ENCODE assay signal across 8 cellular contexts in the genomic region with DNA sequence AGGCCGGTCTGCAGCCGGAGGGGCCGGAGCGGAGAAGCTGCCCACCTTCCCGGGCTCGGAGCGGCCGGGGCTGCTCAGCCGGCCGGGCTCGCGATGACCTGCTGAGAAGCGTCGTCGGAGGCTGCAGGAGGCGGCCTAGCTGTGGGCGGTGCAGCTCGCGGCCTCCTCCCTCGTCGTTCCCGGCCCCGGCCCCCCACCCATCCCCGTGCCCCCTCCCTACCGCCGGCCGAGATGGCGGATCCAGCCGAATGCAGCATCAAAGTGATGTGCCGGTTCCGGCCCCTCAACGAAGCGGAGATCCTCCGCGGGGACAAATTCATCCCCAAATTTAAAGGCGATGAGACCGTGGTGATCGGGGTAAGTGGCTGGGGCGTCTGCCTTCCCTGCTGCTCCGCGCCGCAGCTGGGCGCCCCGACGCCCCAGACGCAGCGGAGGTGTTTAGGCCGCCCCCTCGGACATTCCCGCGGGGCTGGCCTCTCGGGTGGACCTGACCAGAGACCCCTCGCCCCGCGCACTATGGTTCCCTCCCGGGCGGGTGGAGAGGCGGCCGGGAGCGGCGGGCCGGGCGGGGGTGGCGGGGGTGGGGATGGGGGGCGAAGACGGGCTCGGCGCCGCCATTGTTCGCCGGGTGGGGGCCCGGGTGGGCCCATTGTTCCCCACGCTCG. TPM values are rescaled to one million over a fixed set of nuclear protein-coding genes. Genes with fewer than 3 reads are reported as not detected.
A peak's percentile ranks its signal among the peaks of the same experiment; 100 is the strongest.
DNase-seq lines count a peak whose midpoint lies in the region; ATAC-seq, FAIRE-seq and TF ChIP-seq lines count a peak whose summit lies in the region.

No MANE protein-coding gene starts in this region.

- H3K4me3 ChIP-seq in ectodermal cell (ENCODE audit: insufficient read depth, low read depth, low read length) (peak overlapping the region; percentile 78), pancreas (peak overlapping the region; percentile 3 to 58 (median 28))

- H3K36me3 ChIP-seq in ectodermal cell (ENCODE audit: control insufficient read depth, insufficient read depth, low read length) (no peaks in the 10 kb centered on the region), pancreas (no peaks in the 10 kb centered on the region)

- peak; percentile 38 for DNase-seq in activated T-cell treated with anti-CD3 and anti-CD28 coated beads, Interleukin-2, amount 50 U/mL, for 1 hour
- DNase-seq in activated T-cell treated with anti-CD3 and anti-CD28 coated beads, Interleukin-2, amount 50 U/mL, for 48 hours: no peak
- DNase-seq in H9: no peak
- peak; percentile 77 for DNase-seq in NCI-H69 (lab: John Stamatoyannopoulos, UW)
- DNase-seq in pancreas: peak in 1 of 6 donors; percentile 24
- DNase-seq in glomerular visceral epithelial cell (ENCODE audit: extremely low spot score): no peak
- DNase-seq in NCI-H526 treated with DMSO at 0.1 percent for 48 hours (lab: John Stamatoyannopoulos, UW): no peak

- H3K27me3 ChIP-seq in H9 (ENCODE audit: insufficient read depth, low read length) (no peaks in the 10 kb centered on the region; the same call in 1 of the 2 replicates), ectodermal cell (ENCODE audit: control insufficient read depth, insufficient read depth, low read length, poor library complexity, severe bottlenecking) (peaks cover 13% of the 10 kb centered on the region), pancreas (peaks cover 0 to 9% (median 0%) of the 10 kb centered on the region in 4 donors)

- H4K20me1 ChIP-seq in H9 (ENCODE audit: control insufficient read depth, insufficient read depth, insufficient read length): no peaks in the 10 kb centered on the region

- H2AK5ac ChIP-seq in H9 (ENCODE audit: insufficient read length, low read length): no peak overlapping the region

- TF ChIP-seq CTCF in H9 (conservative IDR thresholded peaks at IDR 0.05) (no peak), pancreas (IDR thresholded peaks at IDR 0.05) (no peak)

- no peak for FAIRE-seq in pancreas (lab: Jason Lieb, UNC)

- H4K8ac ChIP-seq in H9 (replicated peaks; ENCODE audit: insufficient read length, low read depth, low read length): no peak overlapping the region

- peak overlapping the region; percentile 91 to 97 for H3K4me3 Mint-ChIP-seq in H9

- H2BK20ac ChIP-seq in H9 (ENCODE audit: low read depth, low read length, poor library complexity, severe bottlenecking): no peak overlapping the region

- H2BK120ac ChIP-seq in H9 (ENCODE audit: low read depth, low read length, poor library complexity, severe bottlenecking): no peak overlapping the region

- H2AFZ ChIP-seq in H9 (ENCODE audit: low read length): no peak overlapping the region

- peak; percentile 4 to 55 (median 18) for ATAC-seq in pancreas

- H4K91ac ChIP-seq in H9 (ENCODE audit: insufficient read length, low read depth, low read length): no peak overlapping the region

- H3K79me1 ChIP-seq in H9 (ENCODE audit: insufficient read depth, low read depth, low read length, poor library complexity, severe bottlenecking): no peaks in the 10 kb centered on the region

- H3K27ac ChIP-seq in H9 (ENCODE audit: insufficient read length, low read depth, low read length): no peak overlapping the region
- H3K27ac ChIP-seq in ectodermal cell (ENCODE audit: insufficient read depth, low read depth, low read length, poor library complexity, severe bottlenecking): no peak overlapping the region
- no peak overlapping the region for H3K27ac ChIP-seq in pancreas

- no CpG with 5 or more reads among the region's 74 CpGs for WGBS in H9 (ENCODE audit: extremely low coverage, insufficient read length, low lambda C conversion rate)
- 0% methylated on average over 73 to 74 of the region's 74 CpGs for WGBS in ectodermal cell, 2 experiments
- WGBS in pancreas, 2 donors: 2 to 4% methylated on average over 44 to 74 of the region's 74 CpGs

- no peak overlapping the region for H4K5ac ChIP-seq in H9 (ENCODE audit: insufficient read length, low read depth, low read length)

- no peak overlapping the region for H3K23ac ChIP-seq in H9 (ENCODE audit: insufficient read length, low read depth, low read length)

- no peak overlapping the region for H3K18ac ChIP-seq in H9 (ENCODE audit: insufficient read length, low read depth, low read length)

- H3K4me1 ChIP-seq in H9 (ENCODE audit: insufficient read depth, low read length) (peaks cover 3% of the 10 kb centered on the region; the same call in 1 of the 2 replicates), ectodermal cell (ENCODE audit: control insufficient read depth, insufficient read depth, low read length) (no peaks in the 10 kb centered on the region), pancreas (peaks cover 7 to 14% (median 12%) of the 10 kb centered on the region in 3 donors)

- peaks cover 4% of the 10 kb centered on the region for H3K23me2 ChIP-seq in H9 (ENCODE audit: insufficient read length, low read depth, low read length, poor library complexity, severe bottlenecking)

- no peak overlapping the region for H2BK12ac ChIP-seq in H9 (ENCODE audit: insufficient read length, low read depth, low read length)

- H3K9me3 ChIP-seq in H9 (ENCODE audit: control insufficient read depth, low read depth, low read length) (no peaks in the 10 kb centered on the region), ectodermal cell (ENCODE audit: control insufficient read depth, low read length) (no peaks in the 10 kb centered on the region), pancreas (no peaks in the 10 kb centered on the region)

- H3K56ac ChIP-seq in H9 (ENCODE audit: insufficient read length, low read depth, low read length): no peak overlapping the region

- intact Hi-C loops in pancreas (cut with DNase I): no loop called here

- peaks cover 5 to 12% of the 10 kb centered on the region in 2 experiments; a peak in 2 of 5 replicates for H3K9me3 Mint-ChIP-seq in H9

- H3K4me2 ChIP-seq in H9 (ENCODE audit: insufficient read depth, insufficient read length, low read length): peak overlapping the region; percentile 85

- peaks cover 40% of the 10 kb centered on the region for H3K27me3 Mint-ChIP-seq in H9 (ENCODE audit: low read depth)

- no peak overlapping the region for H3K27ac Mint-ChIP-seq in H9

- H3K4me1 Mint-ChIP-seq in H9: peaks cover 5 to 17% of the 10 kb centered on the region in 2 experiments

- H2BK15ac ChIP-seq in H9 (ENCODE audit: low read depth, low read length): no peak overlapping the region

- H3K36me3 Mint-ChIP-seq in H9 (ENCODE audit: insufficient read depth in 1 of 3, low read depth in 3 of 3): peaks cover 14 to 27% (median 21%) of the 10 kb centered on the region in 3 experiments

- no peak overlapping the region for H2BK5ac ChIP-seq in H9 (ENCODE audit: insufficient read length, low read length)

- H3K4ac ChIP-seq in H9 (ENCODE audit: low read depth, low read length): no peak overlapping the region

- H3K79me2 ChIP-seq in H9 (ENCODE audit: insufficient read depth, low read length): peaks cover 3% of the 10 kb centered on the region; the same call in 1 of the 2 replicates

- no peak overlapping the region for H3T11ph ChIP-seq in H9 (ENCODE audit: low read length)

- no peak overlapping the region for H3K9ac ChIP-seq in H9 (ENCODE audit: extremely low read depth, insufficient read length, low read length)

- H3K14ac ChIP-seq in H9 (ENCODE audit: insufficient read depth, low read length): 0 out of 2 replicates have a peak overlapping the region, but pooled peaks have one; percentile 2

RNA-seq across cellular contexts. Expression of gene KIF5C, which starts 0.5 kb away (rescaled TPM):
- total RNA-seq in H9 (2021) (52.9 TPM in 2 replicates), pancreas (1 to 10 TPM in 4 of 6 donors, under 1 TPM in 2; 0.88 to 5.7 (median 2.8) TPM)
- polyA plus RNA-seq in ectodermal cell (2013, experiment 1 of 4): 55.0 TPM
- polyA plus RNA-seq in ectodermal cell (2013, experiment 2 of 4): 64.7 TPM
- 41.6 TPM for polyA plus RNA-seq in ectodermal cell (2013, experiment 3 of 4)
- 45.8 TPM for polyA plus RNA-seq in ectodermal cell (2013, experiment 4 of 4)
- polyA plus RNA-seq in pancreas: 10 to 100 TPM in 1 of 2 donors, 1 to 10 TPM in 1; 2.0 to 10.2 TPM

Comparison
In these comparisons a context has a peak if more than half of its experiments do, and no peak if none do; other contexts are left out.
1. DNase-seq: peak in activated T-cell treated with anti-CD3 and anti-CD28 coated beads, Interleukin-2, amount 50 U/mL, for 1 hour (single experiment) and NCI-H69 (single experiment); none in activated T-cell treated with anti-CD3 and anti-CD28 coated beads, Interleukin-2, amount 50 U/mL, for 48 hours (0 of 2), H9 (single experiment), glomerular visceral epithelial cell (single experiment) and NCI-H526 treated with DMSO at 0.1 percent for 48 hours (single experiment).